11 cellular contexts compared by ENCODE assay signal in the genomic region with DNA sequence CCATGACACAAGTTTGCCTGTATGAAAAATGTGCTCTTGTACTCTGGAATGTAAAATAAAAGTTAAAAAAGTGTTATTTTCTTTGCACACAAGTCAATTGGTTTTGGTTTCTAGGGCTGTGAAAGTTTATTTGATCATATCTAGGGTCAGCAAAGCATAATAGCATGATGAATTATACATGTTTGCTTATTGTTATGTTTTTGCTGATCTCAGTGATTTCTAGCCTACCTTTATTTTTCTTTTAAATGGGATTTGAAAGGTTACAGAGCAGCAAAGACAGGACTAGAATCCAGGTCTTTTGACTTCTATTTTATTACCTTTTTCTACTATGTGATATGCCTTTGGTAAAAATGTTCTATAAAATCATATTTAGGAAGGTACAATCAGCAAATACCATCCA.
"Had no signal": no experiment of that assay in that cellular context is flagged by ENCODE, and none has a peak within 500 bp of the region (broad histone marks: within the 10 kb centered on the region; RNA-seq: fewer than 3 reads in every experiment).

No MANE protein-coding gene starts in this region.

- H3K4me1 ChIP-seq: HAP-1 had no signal

- H3K4me2 ChIP-seq: GM23338 had no signal

- H3K9me3 Mint-ChIP-seq: GM23338 had no signal

- H3K9ac ChIP-seq: GM23248 had no signal

- FAIRE-seq: H1, H54 had no signal

- H3K27ac Mint-ChIP-seq: GM23338, H9, HFFc6 had no signal

- H2AFZ ChIP-seq: GM23248, GM23338 had no signal

- H3K4me3 ChIP-seq: GM23248, GM23338, HAP-1 had no signal

- H3K4me1 Mint-ChIP-seq: GM23338, H9 had no signal

- H3K4me3 Mint-ChIP-seq: GM23338, H9, HFFc6 had no signal

- DNase-seq: GM23248, GOT3, H7, H9, HCEC 1CT, HFFc6 had no signal

- H3K9me3 ChIP-seq: HAP-1 had no signal

- H3K36me3 ChIP-seq: HAP-1 had no signal

- H3K27ac ChIP-seq: GM23248 had no signal

- ATAC-seq: GM23338, HCT116 had no signal
